In genomic region chr3:37532168-37532567, GRCh38 we compare ENCODE assay signal across 30 cellular contexts.
"Had no signal": no experiment of that assay in that cellular context is flagged by ENCODE, and none has a peak within 500 bp of the region (broad histone marks: within the 10 kb centered on the region; RNA-seq: fewer than 3 reads in every experiment).

No MANE protein-coding gene starts in this region.

- H3K4me3 Mint-ChIP-seq: activated B cell treated with CpG ODN at 0.5 μM for 24 hours; activated CD8-positive, alpha-beta T cell treated with anti-CD3 and anti-CD28 coated beads for 36 hours; activated naive CD8-positive, alpha-beta T cell; activated T-cell treated with anti-CD3 and anti-CD28 coated beads, Interleukin-2, amount 50 U/mL, for 4 hours; activated T-helper 17 cell treated with anti-CD3 and anti-CD28 coated beads, Interleukin-2, amount 50 U/mL, for 72 hours; effector memory CD8-positive, alpha-beta T cell; T-helper 17 cell; T-helper 2 cell treated with Interferon-gamma antibody and Interleukin-4, amounts not matched to agents 5 μg/mL and 100 μg/mL, for 36 hours had no signal

- H3K27me3 ChIP-seq: body of pancreas, heart left ventricle had no signal

- H3K4me3 ChIP-seq: body of pancreas, heart left ventricle had no signal

- H3K4me1 ChIP-seq: body of pancreas had no signal

- DNase-seq: activated B cell treated with CpG ODN at 0.5 μM for 24 hours; activated CD4-positive, alpha-beta T cell treated with anti-CD3 and anti-CD28 coated beads for 48 hours; activated CD4-positive, alpha-beta T cell treated with anti-CD3 and anti-CD28 coated beads, Interleukin-2, amount 50 U/mL, for 1 hour; activated CD4-positive, alpha-beta T cell treated with anti-CD3 and anti-CD28 coated beads, Interleukin-2, amount 50 U/mL, for 48 hours; activated CD8-positive, alpha-beta memory T cell treated with anti-CD3 and anti-CD28 coated beads for 24 hours; activated CD8-positive, alpha-beta T cell treated with anti-CD3 and anti-CD28 coated beads for 36 hours; activated effector memory CD4-positive, alpha-beta T cell treated with Interleukin-2 at 50 U/mL for 16 hours; activated gamma-delta T cell treated with Interleukin-2 at 50 U/mL for 16 hours; activated naive CD4-positive, alpha-beta T cell treated with anti-CD3 and anti-CD28 coated beads, Interleukin-2, amount 50 U/mL, for 16 hours; activated naive CD4-positive, alpha-beta T cell treated with Interleukin-2 at 50 U/mL for 16 hours; activated T-cell treated with anti-CD3 and anti-CD28 coated beads, Interleukin-2, amount 50 U/mL, for 4 hours; amniotic stem cell; aorta; body of pancreas; caudate nucleus; cortex of kidney; dermis blood vessel endothelial cell; effector CD4-positive, alpha-beta T cell; effector memory CD8-positive, alpha-beta T cell; foreskin fibroblast; heart left ventricle; T-helper 1 cell; T-helper 17 cell; T1000; WERI-Rb-1 had no signal

- H3K9me3 Mint-ChIP-seq: activated B cell treated with CpG ODN at 0.5 μM for 24 hours; activated CD8-positive, alpha-beta T cell treated with anti-CD3 and anti-CD28 coated beads for 36 hours; activated T-cell treated with anti-CD3 and anti-CD28 coated beads, Interleukin-2, amount 50 U/mL, for 4 hours; activated T-helper 17 cell treated with anti-CD3 and anti-CD28 coated beads, Interleukin-2, amount 50 U/mL, for 72 hours; effector memory CD8-positive, alpha-beta T cell; T-helper 2 cell treated with Interferon-gamma antibody and Interleukin-4, amounts not matched to agents 5 μg/mL and 100 μg/mL, for 36 hours had no signal

- ATAC-seq: activated CD4-positive, CD25-positive, alpha-beta regulatory T cell treated with anti-CD3 and anti-CD28 coated beads, Interleukin-2, amount 50 U/mL, for 24 hours; activated CD8-positive, alpha-beta T cell treated with anti-CD3 and anti-CD28 coated beads for 36 hours; activated T-cell treated with anti-CD3 and anti-CD28 coated beads, Interleukin-2, amount 50 U/mL, for 4 hours; activated T-helper 17 cell treated with anti-CD3 and anti-CD28 coated beads, Interleukin-2, amount 50 U/mL, for 72 hours; body of pancreas; effector memory CD8-positive, alpha-beta T cell; esophagus mucosa; heart left ventricle; T-helper 17 cell had no signal

- H3K4me1 Mint-ChIP-seq: activated B cell treated with CpG ODN at 0.5 μM for 24 hours; activated T-helper 17 cell treated with anti-CD3 and anti-CD28 coated beads, Interleukin-2, amount 50 U/mL, for 72 hours had no signal

- H3K36me3 Mint-ChIP-seq: activated naive CD8-positive, alpha-beta T cell had no signal

- H3K36me3 ChIP-seq: WERI-Rb-1 had no signal

- H3K27ac ChIP-seq: body of pancreas, WERI-Rb-1 had no signal

- H3K27me3 Mint-ChIP-seq: activated CD8-positive, alpha-beta T cell treated with anti-CD3 and anti-CD28 coated beads for 36 hours; activated naive CD8-positive, alpha-beta T cell had no signal

- H3K27ac Mint-ChIP-seq: activated B cell treated with CpG ODN at 0.5 μM for 24 hours; activated CD8-positive, alpha-beta T cell treated with anti-CD3 and anti-CD28 coated beads for 36 hours; activated naive CD8-positive, alpha-beta T cell; activated T-helper 17 cell treated with anti-CD3 and anti-CD28 coated beads, Interleukin-2, amount 50 U/mL, for 72 hours; effector memory CD8-positive, alpha-beta T cell; T-helper 17 cell; T-helper 2 cell treated with Interferon-gamma antibody and Interleukin-4, amounts not matched to agents 5 μg/mL and 100 μg/mL, for 36 hours had no signal
